ENCODE assay signal across 3 cellular contexts in the genomic region with DNA sequence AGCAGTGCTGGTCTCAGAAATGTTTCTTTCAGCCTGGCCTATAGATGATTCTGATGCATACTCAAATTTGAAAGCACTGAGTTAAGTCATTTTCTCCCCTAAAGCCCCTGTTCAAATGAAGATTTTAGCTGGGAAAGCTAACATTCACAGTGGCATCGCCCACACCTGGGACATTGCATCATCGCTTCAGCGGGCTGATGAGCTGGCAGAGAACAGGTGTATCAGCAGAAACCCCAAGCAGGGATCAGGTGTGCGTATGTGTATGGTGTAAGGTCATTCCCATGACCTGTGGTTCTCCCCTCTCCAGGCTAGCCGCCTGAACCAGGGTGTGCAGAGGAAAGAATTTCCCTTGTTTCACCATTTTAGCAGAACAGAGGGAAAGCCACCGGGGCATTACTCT.
TF ChIP-seq lines count a peak whose summit lies in the region.

No MANE protein-coding gene starts in this region.

TF ChIP-seq in IMR-90, 13 proteins besides CTCF, POLR2A, EP300 and RAD21:
- TF ChIP-seq CEBPB (IDR thresholded peaks at IDR 0.05; ENCODE audit: low read depth, low read length) (peak; percentile 63), MAFK (IDR thresholded peaks at IDR 0.05; ENCODE audit: low read depth, low read length) (no peak)

TF ChIP-seq in K562, 482 proteins besides CTCF, POLR2A, EP300 and RAD21:
- TF ChIP-seq, protein P1, sequence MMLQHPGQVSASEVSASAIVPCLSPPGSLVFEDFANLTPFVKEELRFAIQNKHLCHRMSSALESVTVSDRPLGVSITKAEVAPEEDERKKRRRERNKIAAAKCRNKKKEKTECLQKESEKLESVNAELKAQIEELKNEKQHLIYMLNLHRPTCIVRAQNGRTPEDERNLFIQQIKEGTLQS (IDR thresholded peaks at IDR 0.05) = peak; percentile 56
- TF ChIP-seq, protein P1 (CRISPR knock-in tag; conservative IDR thresholded peaks at IDR 0.05) = no peak
- TF ChIP-seq KLF10 (CRISPR knock-in tag; IDR thresholded peaks at IDR 0.05) (no peak), ZNF766 (CRISPR knock-in tag; conservative IDR thresholded peaks at IDR 0.05) (no peak), CEBPG (CRISPR knock-in tag; IDR thresholded peaks at IDR 0.05) (no peak; the same call in 1 of the 2 replicates), CEBPG (tag; conservative IDR thresholded peaks at IDR 0.05 in 1 of 2, IDR thresholded peaks at IDR 0.05 in 1 of 2) (peak in 1 of 2 experiments; percentile 23; a peak in 1 of 4 replicates)
- TF ChIP-seq, protein P2, sequence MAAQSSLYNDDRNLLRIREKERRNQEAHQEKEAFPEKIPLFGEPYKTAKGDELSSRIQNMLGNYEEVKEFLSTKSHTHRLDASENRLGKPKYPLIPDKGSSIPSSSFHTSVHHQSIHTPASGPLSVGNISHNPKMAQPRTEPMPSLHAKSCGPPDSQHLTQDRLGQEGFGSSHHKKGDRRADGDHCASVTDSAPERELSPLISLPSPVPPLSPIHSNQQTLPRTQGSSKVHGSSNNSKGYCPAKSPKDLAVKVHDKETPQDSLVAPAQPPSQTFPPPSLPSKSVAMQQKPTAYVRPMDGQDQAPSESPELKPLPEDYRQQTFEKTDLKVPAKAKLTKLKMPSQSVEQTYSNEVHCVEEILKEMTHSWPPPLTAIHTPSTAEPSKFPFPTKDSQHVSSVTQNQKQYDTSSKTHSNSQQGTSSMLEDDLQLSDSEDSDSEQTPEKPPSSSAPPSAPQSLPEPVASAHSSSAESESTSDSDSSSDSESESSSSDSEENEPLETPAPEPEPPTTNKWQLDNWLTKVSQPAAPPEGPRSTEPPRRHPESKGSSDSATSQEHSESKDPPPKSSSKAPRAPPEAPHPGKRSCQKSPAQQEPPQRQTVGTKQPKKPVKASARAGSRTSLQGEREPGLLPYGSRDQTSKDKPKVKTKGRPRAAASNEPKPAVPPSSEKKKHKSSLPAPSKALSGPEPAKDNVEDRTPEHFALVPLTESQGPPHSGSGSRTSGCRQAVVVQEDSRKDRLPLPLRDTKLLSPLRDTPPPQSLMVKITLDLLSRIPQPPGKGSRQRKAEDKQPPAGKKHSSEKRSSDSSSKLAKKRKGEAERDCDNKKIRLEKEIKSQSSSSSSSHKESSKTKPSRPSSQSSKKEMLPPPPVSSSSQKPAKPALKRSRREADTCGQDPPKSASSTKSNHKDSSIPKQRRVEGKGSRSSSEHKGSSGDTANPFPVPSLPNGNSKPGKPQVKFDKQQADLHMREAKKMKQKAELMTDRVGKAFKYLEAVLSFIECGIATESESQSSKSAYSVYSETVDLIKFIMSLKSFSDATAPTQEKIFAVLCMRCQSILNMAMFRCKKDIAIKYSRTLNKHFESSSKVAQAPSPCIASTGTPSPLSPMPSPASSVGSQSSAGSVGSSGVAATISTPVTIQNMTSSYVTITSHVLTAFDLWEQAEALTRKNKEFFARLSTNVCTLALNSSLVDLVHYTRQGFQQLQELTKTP (IDR thresholded peaks at IDR 0.05; ENCODE audit: low read depth in 1 of 2, partially characterized antibody in 2 of 2) = no peak

TF ChIP-seq in WTC11, 78 proteins besides CTCF, POLR2A, EP300 and RAD21:
- TF ChIP-seq, protein P3, sequence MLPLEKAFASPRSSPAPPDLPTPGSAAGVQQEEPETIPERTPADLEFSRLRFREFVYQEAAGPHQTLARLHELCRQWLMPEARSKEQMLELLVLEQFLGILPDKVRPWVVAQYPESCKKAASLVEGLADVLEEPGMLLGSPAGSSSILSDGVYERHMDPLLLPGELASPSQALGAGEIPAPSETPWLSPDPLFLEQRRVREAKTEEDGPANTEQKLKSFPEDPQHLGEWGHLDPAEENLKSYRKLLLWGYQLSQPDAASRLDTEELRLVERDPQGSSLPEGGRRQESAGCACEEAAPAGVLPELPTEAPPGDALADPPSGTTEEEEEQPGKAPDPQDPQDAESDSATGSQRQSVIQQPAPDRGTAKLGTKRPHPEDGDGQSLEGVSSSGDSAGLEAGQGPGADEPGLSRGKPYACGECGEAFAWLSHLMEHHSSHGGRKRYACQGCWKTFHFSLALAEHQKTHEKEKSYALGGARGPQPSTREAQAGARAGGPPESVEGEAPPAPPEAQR (CRISPR knock-in tag; IDR thresholded peaks at IDR 0.05) = no peak
- TF ChIP-seq, protein P4, sequence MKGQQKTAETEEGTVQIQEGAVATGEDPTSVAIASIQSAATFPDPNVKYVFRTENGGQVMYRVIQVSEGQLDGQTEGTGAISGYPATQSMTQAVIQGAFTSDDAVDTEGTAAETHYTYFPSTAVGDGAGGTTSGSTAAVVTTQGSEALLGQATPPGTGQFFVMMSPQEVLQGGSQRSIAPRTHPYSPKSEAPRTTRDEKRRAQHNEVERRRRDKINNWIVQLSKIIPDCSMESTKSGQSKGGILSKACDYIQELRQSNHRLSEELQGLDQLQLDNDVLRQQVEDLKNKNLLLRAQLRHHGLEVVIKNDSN (CRISPR knock-in tag; IDR thresholded peaks at IDR 0.05) = no peak
- TF ChIP-seq ZNF263 (CRISPR knock-in tag; IDR thresholded peaks at IDR 0.05; ENCODE audit: low read depth) (no peak), ELF4 (CRISPR knock-in tag; IDR thresholded peaks at IDR 0.05; ENCODE audit: low read depth) (no peak), ZNF396 (CRISPR knock-in tag; IDR thresholded peaks at IDR 0.05; ENCODE audit: borderline replicate concordance) (no peak), ETV6 (CRISPR knock-in tag; IDR thresholded peaks at IDR 0.05) (no peak), ATF1 (CRISPR knock-in tag; IDR thresholded peaks at IDR 0.05) (no peak), EMX1 (CRISPR knock-in tag; IDR thresholded peaks at IDR 0.05) (no peak), CREB1 (CRISPR knock-in tag; IDR thresholded peaks at IDR 0.05) (no peak), IRF2 (CRISPR knock-in tag; IDR thresholded peaks at IDR 0.05; ENCODE audit: borderline replicate concordance, low read depth) (no peak), ZNF671 (CRISPR knock-in tag; IDR thresholded peaks at IDR 0.05) (no peak), HMGA2 (CRISPR knock-in tag; IDR thresholded peaks at IDR 0.05) (no peak), MYBL2 (CRISPR knock-in tag; IDR thresholded peaks at IDR 0.05) (no peak), SP1 (CRISPR knock-in tag; conservative IDR thresholded peaks at IDR 0.05) (no peak)
- TF ChIP-seq, protein P5, sequence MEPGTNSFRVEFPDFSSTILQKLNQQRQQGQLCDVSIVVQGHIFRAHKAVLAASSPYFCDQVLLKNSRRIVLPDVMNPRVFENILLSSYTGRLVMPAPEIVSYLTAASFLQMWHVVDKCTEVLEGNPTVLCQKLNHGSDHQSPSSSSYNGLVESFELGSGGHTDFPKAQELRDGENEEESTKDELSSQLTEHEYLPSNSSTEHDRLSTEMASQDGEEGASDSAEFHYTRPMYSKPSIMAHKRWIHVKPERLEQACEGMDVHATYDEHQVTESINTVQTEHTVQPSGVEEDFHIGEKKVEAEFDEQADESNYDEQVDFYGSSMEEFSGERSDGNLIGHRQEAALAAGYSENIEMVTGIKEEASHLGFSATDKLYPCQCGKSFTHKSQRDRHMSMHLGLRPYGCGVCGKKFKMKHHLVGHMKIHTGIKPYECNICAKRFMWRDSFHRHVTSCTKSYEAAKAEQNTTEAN (CRISPR knock-in tag; IDR thresholded peaks at IDR 0.05) = no peak
- TF ChIP-seq, protein P6, sequence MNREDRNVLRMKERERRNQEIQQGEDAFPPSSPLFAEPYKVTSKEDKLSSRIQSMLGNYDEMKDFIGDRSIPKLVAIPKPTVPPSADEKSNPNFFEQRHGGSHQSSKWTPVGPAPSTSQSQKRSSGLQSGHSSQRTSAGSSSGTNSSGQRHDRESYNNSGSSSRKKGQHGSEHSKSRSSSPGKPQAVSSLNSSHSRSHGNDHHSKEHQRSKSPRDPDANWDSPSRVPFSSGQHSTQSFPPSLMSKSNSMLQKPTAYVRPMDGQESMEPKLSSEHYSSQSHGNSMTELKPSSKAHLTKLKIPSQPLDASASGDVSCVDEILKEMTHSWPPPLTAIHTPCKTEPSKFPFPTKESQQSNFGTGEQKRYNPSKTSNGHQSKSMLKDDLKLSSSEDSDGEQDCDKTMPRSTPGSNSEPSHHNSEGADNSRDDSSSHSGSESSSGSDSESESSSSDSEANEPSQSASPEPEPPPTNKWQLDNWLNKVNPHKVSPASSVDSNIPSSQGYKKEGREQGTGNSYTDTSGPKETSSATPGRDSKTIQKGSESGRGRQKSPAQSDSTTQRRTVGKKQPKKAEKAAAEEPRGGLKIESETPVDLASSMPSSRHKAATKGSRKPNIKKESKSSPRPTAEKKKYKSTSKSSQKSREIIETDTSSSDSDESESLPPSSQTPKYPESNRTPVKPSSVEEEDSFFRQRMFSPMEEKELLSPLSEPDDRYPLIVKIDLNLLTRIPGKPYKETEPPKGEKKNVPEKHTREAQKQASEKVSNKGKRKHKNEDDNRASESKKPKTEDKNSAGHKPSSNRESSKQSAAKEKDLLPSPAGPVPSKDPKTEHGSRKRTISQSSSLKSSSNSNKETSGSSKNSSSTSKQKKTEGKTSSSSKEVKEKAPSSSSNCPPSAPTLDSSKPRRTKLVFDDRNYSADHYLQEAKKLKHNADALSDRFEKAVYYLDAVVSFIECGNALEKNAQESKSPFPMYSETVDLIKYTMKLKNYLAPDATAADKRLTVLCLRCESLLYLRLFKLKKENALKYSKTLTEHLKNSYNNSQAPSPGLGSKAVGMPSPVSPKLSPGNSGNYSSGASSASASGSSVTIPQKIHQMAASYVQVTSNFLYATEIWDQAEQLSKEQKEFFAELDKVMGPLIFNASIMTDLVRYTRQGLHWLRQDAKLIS (CRISPR knock-in tag; IDR thresholded peaks at IDR 0.05; ENCODE audit: borderline replicate concordance) = no peak
- TF ChIP-seq, protein P7, sequence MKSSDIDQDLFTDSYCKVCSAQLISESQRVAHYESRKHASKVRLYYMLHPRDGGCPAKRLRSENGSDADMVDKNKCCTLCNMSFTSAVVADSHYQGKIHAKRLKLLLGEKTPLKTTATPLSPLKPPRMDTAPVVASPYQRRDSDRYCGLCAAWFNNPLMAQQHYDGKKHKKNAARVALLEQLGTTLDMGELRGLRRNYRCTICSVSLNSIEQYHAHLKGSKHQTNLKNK (CRISPR knock-in tag; IDR thresholded peaks at IDR 0.05) = no peak
- TF ChIP-seq, protein P8, sequence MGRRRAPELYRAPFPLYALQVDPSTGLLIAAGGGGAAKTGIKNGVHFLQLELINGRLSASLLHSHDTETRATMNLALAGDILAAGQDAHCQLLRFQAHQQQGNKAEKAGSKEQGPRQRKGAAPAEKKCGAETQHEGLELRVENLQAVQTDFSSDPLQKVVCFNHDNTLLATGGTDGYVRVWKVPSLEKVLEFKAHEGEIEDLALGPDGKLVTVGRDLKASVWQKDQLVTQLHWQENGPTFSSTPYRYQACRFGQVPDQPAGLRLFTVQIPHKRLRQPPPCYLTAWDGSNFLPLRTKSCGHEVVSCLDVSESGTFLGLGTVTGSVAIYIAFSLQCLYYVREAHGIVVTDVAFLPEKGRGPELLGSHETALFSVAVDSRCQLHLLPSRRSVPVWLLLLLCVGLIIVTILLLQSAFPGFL (CRISPR knock-in tag; IDR thresholded peaks at IDR 0.05; ENCODE audit: borderline replicate concordance) = no peak
